7 cellular contexts compared by ENCODE assay signal in the genomic region with DNA sequence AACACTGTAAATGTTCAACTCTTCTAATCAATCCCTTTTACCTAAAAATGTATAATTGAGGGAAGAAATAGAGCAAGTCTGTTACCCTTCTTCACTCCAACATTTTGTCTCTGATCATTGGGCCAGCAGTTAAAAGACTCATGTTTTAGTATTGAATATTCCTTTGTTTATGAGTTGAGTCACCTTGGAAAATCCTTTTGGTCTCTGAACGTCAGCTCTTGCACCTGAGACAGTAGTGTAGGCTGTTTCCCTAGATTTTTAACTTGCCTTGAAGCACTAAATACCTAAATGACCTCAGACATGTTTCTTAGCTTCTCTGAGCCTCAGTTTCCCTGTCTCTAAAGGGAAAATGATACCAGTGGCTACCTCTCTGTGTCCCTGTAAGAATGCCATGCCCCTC.
"Had no signal": no experiment of that assay in that cellular context is flagged by ENCODE, and none has a peak within 500 bp of the region (broad histone marks: within the 10 kb centered on the region; RNA-seq: fewer than 3 reads in every experiment).

No MANE protein-coding gene starts in this region.

- DNase-seq: GM23248, GOT3, H7, HFFc6, IMR-90 had no signal

- H3K9me3 ChIP-seq: HAP-1 had no signal

- H3K27ac ChIP-seq: GM23248 had no signal

- H3K36me3 ChIP-seq: HAP-1 had no signal

- H3K4me3 ChIP-seq: GM23248, HAP-1 had no signal

- ATAC-seq: HCT116 had no signal
